ENCODE assay signal across 8 cellular contexts in genomic region chr17:45385331-45385997, GRCh38. TPM values are rescaled to one million over a fixed set of nuclear protein-coding genes. Genes with fewer than 3 reads are reported as not detected.
DNase-seq lines count a peak whose midpoint lies in the region; ATAC-seq and FAIRE-seq lines count a peak whose summit lies in the region.

No MANE protein-coding gene starts in this region.

- ATAC-seq in GM18868 (IDR thresholded peaks at IDR 0.05; ENCODE audit: unreplicated experiment): no peak

- DNase-seq in DMS79 (lab: John Stamatoyannopoulos, UW) (peak; percentile 38), HTR-8/SVneo (ENCODE audit: insufficient read length, low spot score) (peak; percentile 95), NOMO-1 treated with DMSO at 0.1 percent for 48 hours (lab: John Stamatoyannopoulos, UW; ENCODE audit: unreplicated experiment) (peak; percentile 82), mesenteric fat pad (ENCODE audit: low spot score) (peak; percentile 95)
- peak; percentile 73 to 99 (median 98) for DNase-seq in activated CD8-positive, alpha-beta memory T cell treated with anti-CD3 and anti-CD28 coated beads for 48 hours (ENCODE audit: low read depth in 2 of 3, low spot score in 2 of 3)
- peak; percentile 85 for DNase-seq in effector CD8-positive, alpha-beta T cell (lab: John Stamatoyannopoulos, UW)
- DNase-seq in stimulated activated CD8-positive, alpha-beta memory T cell treated with anti-CD3 and anti-CD28 coated beads, Interleukin-2, amount 100 ng/mL, for 48 hours (ENCODE audit: low read depth in 2 of 2): peak; percentile 87 to 88

- FAIRE-seq in HTR-8/SVneo (lab: Jason Lieb, UNC): peak; percentile 95

RNA-seq across cellular contexts. Expression of gene ARHGAP27, which starts 47.2 kb away (rescaled TPM):
- 27.3 TPM for total RNA-seq in mesenteric fat pad

Comparison
In these comparisons a context has a peak if more than half of its experiments do, and no peak if none do; other contexts are left out.
1. DNase-seq: peak in every context shown above with its lines; median percentile 98 in activated CD8-positive, alpha-beta memory T cell treated with anti-CD3 and anti-CD28 coated beads for 48 hours; 95 in HTR-8/SVneo; 95 in mesenteric fat pad; 88 in stimulated activated CD8-positive, alpha-beta memory T cell treated with anti-CD3 and anti-CD28 coated beads, Interleukin-2, amount 100 ng/mL, for 48 hours; 85 in effector CD8-positive, alpha-beta T cell; 82 in NOMO-1 treated with DMSO at 0.1 percent for 48 hours; 38 in DMS79.